ENCODE assay signal across 26 cellular contexts in the genomic region with DNA sequence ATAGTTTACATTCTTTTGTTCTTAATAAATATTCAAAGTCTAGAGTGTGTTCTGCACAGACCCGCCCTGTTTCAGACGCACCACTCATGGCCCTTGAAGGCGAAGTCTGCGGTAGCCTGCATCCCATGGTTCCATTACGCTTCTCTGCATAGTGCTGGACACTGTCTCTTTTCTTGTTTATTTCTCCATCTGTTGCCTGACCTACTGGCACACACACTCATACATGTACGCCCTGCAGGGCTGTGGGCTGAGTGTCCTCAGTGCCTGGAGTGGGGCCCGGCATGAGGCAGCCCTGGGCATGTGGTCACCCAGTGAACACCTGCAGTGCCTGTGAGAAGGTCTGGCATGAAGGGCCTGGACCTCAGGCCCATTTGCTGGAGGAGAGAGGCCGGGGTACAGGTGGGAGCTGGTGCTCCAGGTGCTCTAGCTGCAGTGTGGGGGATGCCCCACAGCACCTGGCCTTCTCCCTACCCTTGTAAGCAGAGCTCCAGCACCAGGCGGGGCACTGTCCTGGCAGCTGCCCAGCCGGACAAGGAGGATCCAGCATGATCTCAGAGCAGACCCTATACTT.
DNase-seq lines count a peak whose midpoint lies in the region; ATAC-seq, FAIRE-seq and TF ChIP-seq lines count a peak whose summit lies in the region.
"Had no signal": no experiment of that assay in that cellular context is flagged by ENCODE, and none has a peak within 500 bp of the region (broad histone marks: within the 10 kb centered on the region; RNA-seq: fewer than 3 reads in every experiment).

No MANE protein-coding gene starts in this region.

- ATAC-seq in stimulated activated naive B cell treated with anti-CD40 and anti-IgM and Interleukin-4, amounts not matched to agents 10 μg/mL and 1 μg/mL and 100 μg/mL, for 72 hours (replicated peaks), result no peak
- no peak for ATAC-seq in GM21529 (IDR thresholded peaks at IDR 0.05; ENCODE audit: unreplicated experiment)
- no peak for ATAC-seq in HG02798 (IDR thresholded peaks at IDR 0.05; ENCODE audit: poor library complexity, unreplicated experiment)
- ATAC-seq: activated CD8-positive, alpha-beta T cell treated with anti-CD3 and anti-CD28 coated beads, Interleukin-2, amount 10 ng/mL, durations not matched to agents 7 days and 5 days; gastrocnemius medialis; naive thymus-derived CD4-positive, alpha-beta T cell; psoas muscle; stimulated activated effector memory CD8-positive, alpha-beta T cell treated with anti-CD3 and anti-CD28 coated beads, Interleukin-12 subunit alpha, Interleukin-12 subunit beta, amount 100 ng/mL, for 72 hours had no signal

- 93 to 100% methylated on average over 8 to 10 of the region's 10 CpGs for WGBS in endodermal cell (ENCODE audit: insufficient coverage in 1 of 2, insufficient read length in 1 of 2), 2 experiments

- H3K36me3 ChIP-seq in endodermal cell (ENCODE audit: control insufficient read depth, insufficient read depth, low read length), result no peaks in the 10 kb centered on the region
- H3K36me3 ChIP-seq: colonic mucosa had no signal

- no peak overlapping the region for H3K4me3 Mint-ChIP-seq in endodermal cell
- H3K4me3 Mint-ChIP-seq in stimulated activated naive B cell treated with anti-CD40 and anti-IgM and Interleukin-4, amounts not matched to agents 10 μg/mL and 1 μg/mL and 100 μg/mL, for 72 hours, result peak overlapping the region in 1 of 2 donors; percentile 33
- H3K4me3 Mint-ChIP-seq: activated CD8-positive, alpha-beta T cell treated with anti-CD3 and anti-CD28 coated beads, Interleukin-2, amount 10 ng/mL, durations not matched to agents 7 days and 5 days; CD4-positive, CD25-positive, alpha-beta regulatory T cell; stimulated activated effector memory CD8-positive, alpha-beta T cell treated with anti-CD3 and anti-CD28 coated beads, Interleukin-12 subunit alpha, Interleukin-12 subunit beta, amount 100 ng/mL, for 72 hours had no signal

- peaks cover 10% of the 10 kb centered on the region for H3K9me3 Mint-ChIP-seq in endodermal cell
- no peaks in the 10 kb centered on the region for H3K9me3 Mint-ChIP-seq in stimulated activated naive B cell treated with anti-CD40 and anti-IgM and Interleukin-4, amounts not matched to agents 10 μg/mL and 1 μg/mL and 100 μg/mL, for 72 hours
- H3K9me3 Mint-ChIP-seq: activated T-helper 2 cell treated with anti-CD3 and anti-CD28 coated beads, Interferon-gamma antibody, Interleukin-2, Interleukin-4, amounts not matched to agents 10 μg/mL and 5 μg/mL and 100 μg/mL, durations not matched to agents 14 hours and 24 hours and 36 hours; CD4-positive, CD25-positive, alpha-beta regulatory T cell; stimulated activated effector memory CD8-positive, alpha-beta T cell treated with anti-CD3 and anti-CD28 coated beads, Interleukin-12 subunit alpha, Interleukin-12 subunit beta, amount 100 ng/mL, for 72 hours had no signal

- no peak overlapping the region for H3K9ac ChIP-seq in endodermal cell (ENCODE audit: extremely low read depth, low read length, poor library complexity, severe bottlenecking)

- no peak for TF ChIP-seq CTCF in endodermal cell (conservative IDR thresholded peaks at IDR 0.05)

- H3K27ac Mint-ChIP-seq in endodermal cell, result no peak overlapping the region
- H3K27ac Mint-ChIP-seq in stimulated activated naive B cell treated with anti-CD40 and anti-IgM and Interleukin-4, amounts not matched to agents 10 μg/mL and 1 μg/mL and 100 μg/mL, for 72 hours, result peak overlapping the region; percentile 76
- H3K27ac Mint-ChIP-seq: activated CD8-positive, alpha-beta T cell treated with anti-CD3 and anti-CD28 coated beads, Interleukin-2, amount 10 ng/mL, durations not matched to agents 7 days and 5 days; activated T-helper 2 cell treated with anti-CD3 and anti-CD28 coated beads, Interferon-gamma antibody, Interleukin-2, Interleukin-4, amounts not matched to agents 10 μg/mL and 5 μg/mL and 100 μg/mL, durations not matched to agents 14 hours and 24 hours and 36 hours; stimulated activated effector memory CD8-positive, alpha-beta T cell treated with anti-CD3 and anti-CD28 coated beads, Interleukin-12 subunit alpha, Interleukin-12 subunit beta, amount 100 ng/mL, for 72 hours had no signal

- H3K36me3 Mint-ChIP-seq in endodermal cell (ENCODE audit: low read depth), result peaks cover 15% of the 10 kb centered on the region
- H3K36me3 Mint-ChIP-seq in stimulated activated naive B cell treated with anti-CD40 and anti-IgM and Interleukin-4, amounts not matched to agents 10 μg/mL and 1 μg/mL and 100 μg/mL, for 72 hours, result peaks cover 41 to 43% of the 10 kb centered on the region in 2 donors

- no peaks in the 10 kb centered on the region for H3K4me1 ChIP-seq in endodermal cell (ENCODE audit: control insufficient read depth, insufficient read depth, low read length)
- H3K4me1 ChIP-seq: colonic mucosa, gastrocnemius medialis, tibial nerve had no signal

- no peak overlapping the region for H3K27ac ChIP-seq in endodermal cell (ENCODE audit: low read depth, low read length)
- H3K27ac ChIP-seq: colonic mucosa, epithelial cell of prostate, gastrocnemius medialis, psoas muscle, tibial nerve, VCaP had no signal

- no peaks in the 10 kb centered on the region for H3K4me1 Mint-ChIP-seq in endodermal cell
- peaks cover 13 to 31% of the 10 kb centered on the region in 2 donors for H3K4me1 Mint-ChIP-seq in stimulated activated naive B cell treated with anti-CD40 and anti-IgM and Interleukin-4, amounts not matched to agents 10 μg/mL and 1 μg/mL and 100 μg/mL, for 72 hours

- H3K9me3 ChIP-seq in endodermal cell (ENCODE audit: control insufficient read depth, low read length), result peaks cover 10% of the 10 kb centered on the region
- H3K9me3 ChIP-seq: colonic mucosa, gastrocnemius medialis, psoas muscle, tibial nerve had no signal

- peak; percentile 4 for DNase-seq in activated T-cell treated with anti-CD3 and anti-CD28 coated beads, Interleukin-2, amount 50 U/mL, for 1 hour
- DNase-seq in activated T-cell treated with anti-CD3 and anti-CD28 coated beads, Interleukin-2, amount 50 U/mL, for 48 hours, result no peak
- peak; percentile 16 for DNase-seq in NCI-H1105 treated with DMSO at 0.1 percent for 48 hours (lab: John Stamatoyannopoulos, UW)
- DNase-seq in endodermal cell, result peak; percentile 13
- no peak for DNase-seq in stimulated activated naive B cell treated with anti-CD40 and anti-IgM and Interleukin-4, amounts not matched to agents 10 μg/mL and 1 μg/mL and 100 μg/mL, for 72 hours
- DNase-seq in RCC 7860 (ENCODE audit: low spot score), result no peak
- DNase-seq: activated CD8-positive, alpha-beta T cell treated with anti-CD3 and anti-CD28 coated beads, Interleukin-2, amount 10 ng/mL, durations not matched to agents 7 days and 5 days; CD4-positive, CD25-positive, alpha-beta regulatory T cell; colonic mucosa; DMS53; H7; naive thymus-derived CD4-positive, alpha-beta T cell; NCI-H1092; NCI-H2227 treated with DMSO at 0.1 percent for 48 hours; stimulated activated CD4-positive, alpha-beta T cell treated with anti-CD3 and anti-CD28 coated beads, Interleukin-12 subunit alpha, Interleukin-12 subunit beta, amount 100 ng/mL, for 4 hours; T-helper 1 cell had no signal

- no peak overlapping the region for H3K4me3 ChIP-seq in endodermal cell (ENCODE audit: low read length)
- H3K4me3 ChIP-seq: colonic mucosa, gastrocnemius medialis, psoas muscle, tibial nerve had no signal

- no peak for FAIRE-seq in RCC 7860 (lab: Jason Lieb, UNC)
- FAIRE-seq: astrocyte had no signal

- H3K27me3 Mint-ChIP-seq in endodermal cell (ENCODE audit: insufficient read depth), result no peaks in the 10 kb centered on the region
- H3K27me3 Mint-ChIP-seq in stimulated activated naive B cell treated with anti-CD40 and anti-IgM and Interleukin-4, amounts not matched to agents 10 μg/mL and 1 μg/mL and 100 μg/mL, for 72 hours, result no peaks in the 10 kb centered on the region
- H3K27me3 Mint-ChIP-seq: CD4-positive, CD25-positive, alpha-beta regulatory T cell; naive thymus-derived CD4-positive, alpha-beta T cell had no signal

- no peaks in the 10 kb centered on the region for H3K27me3 ChIP-seq in endodermal cell (ENCODE audit: control insufficient read depth, insufficient read depth, low read length, poor library complexity, severe bottlenecking)
- H3K27me3 ChIP-seq: colonic mucosa, gastrocnemius medialis, tibial nerve had no signal

Comparison
In these comparisons a context has a peak if more than half of its experiments do, and no peak if none do; other contexts are left out.
1. DNase-seq: peak in activated T-cell treated with anti-CD3 and anti-CD28 coated beads, Interleukin-2, amount 50 U/mL, for 1 hour (single experiment), NCI-H1105 treated with DMSO at 0.1 percent for 48 hours (single experiment) and endodermal cell (single experiment); none in activated T-cell treated with anti-CD3 and anti-CD28 coated beads, Interleukin-2, amount 50 U/mL, for 48 hours (0 of 2), stimulated activated naive B cell treated with anti-CD40 and anti-IgM and Interleukin-4, amounts not matched to agents 10 μg/mL and 1 μg/mL and 100 μg/mL, for 72 hours (single experiment) and RCC 7860 (single experiment).